ENCODE assay signal across 8 cellular contexts in genomic region chr18:8933714-8934284, GRCh38.
"Had no signal": no experiment of that assay in that cellular context is flagged by ENCODE, and none has a peak within 500 bp of the region (broad histone marks: within the 10 kb centered on the region; RNA-seq: fewer than 3 reads in every experiment).

No MANE protein-coding gene starts in this region.

- H3K4me3 Mint-ChIP-seq: activated CD4-positive, alpha-beta memory T cell treated with anti-CD3 and anti-CD28 coated beads for 36 hours; stimulated activated memory B cell treated with anti-CD40 and anti-IgM and Interleukin-4, amounts not matched to agents 10 μg/mL and 1 μg/mL and 100 μg/mL, for 72 hours had no signal

- DNase-seq: activated CD4-positive, alpha-beta memory T cell treated with anti-CD3 and anti-CD28 coated beads for 36 hours; activated CD4-positive, alpha-beta T cell treated with anti-CD3 and anti-CD28 coated beads for 1 hour; activated naive CD4-positive, alpha-beta T cell treated with Interleukin-2 at 50 U/mL for 16 hours; caudate nucleus; cortex of kidney; effector CD8-positive, alpha-beta T cell; hippocampal formation had no signal

- H3K36me3 Mint-ChIP-seq: activated CD4-positive, alpha-beta memory T cell treated with anti-CD3 and anti-CD28 coated beads for 36 hours; stimulated activated memory B cell treated with anti-CD40 and anti-IgM and Interleukin-4, amounts not matched to agents 10 μg/mL and 1 μg/mL and 100 μg/mL, for 72 hours had no signal

- H3K27ac Mint-ChIP-seq: activated CD4-positive, alpha-beta memory T cell treated with anti-CD3 and anti-CD28 coated beads for 36 hours; stimulated activated memory B cell treated with anti-CD40 and anti-IgM and Interleukin-4, amounts not matched to agents 10 μg/mL and 1 μg/mL and 100 μg/mL, for 72 hours had no signal

- ATAC-seq: stimulated activated memory B cell treated with anti-CD40 and anti-IgM and Interleukin-4, amounts not matched to agents 10 μg/mL and 1 μg/mL and 100 μg/mL, for 72 hours had no signal

- H3K27me3 Mint-ChIP-seq: stimulated activated memory B cell treated with anti-CD40 and anti-IgM and Interleukin-4, amounts not matched to agents 10 μg/mL and 1 μg/mL and 100 μg/mL, for 72 hours had no signal
